Comparison of ENCODE assay signal across 25 cellular contexts in genomic region chr16:15548482-15548891, GRCh38.
DNase-seq lines count a peak whose midpoint lies in the region; ATAC-seq, FAIRE-seq and TF ChIP-seq lines count a peak whose summit lies in the region.
"Had no signal": no experiment of that assay in that cellular context is flagged by ENCODE, and none has a peak within 500 bp of the region (broad histone marks: within the 10 kb centered on the region; RNA-seq: fewer than 3 reads in every experiment).

No MANE protein-coding gene starts in this region.

- peaks cover 4% of the 10 kb centered on the region for H3K36me3 Mint-ChIP-seq in progenitor cell of endocrine pancreas (ENCODE audit: insufficient read depth)

- no peak for TF ChIP-seq CTCF in epithelial cell of proximal tubule (conservative IDR thresholded peaks at IDR 0.05; ENCODE audit: low read depth, low read length)
- TF ChIP-seq CTCF in progenitor cell of endocrine pancreas (IDR thresholded peaks at IDR 0.05; ENCODE audit: unreplicated experiment), result no peak
- no peak for TF ChIP-seq CTCF in GM20000 (IDR thresholded peaks at IDR 0.05; ENCODE audit: extremely low read depth, missing control alignments)

- no peak for ATAC-seq in GM19455 (IDR thresholded peaks at IDR 0.05; ENCODE audit: unreplicated experiment)
- no peak for ATAC-seq in stimulated activated naive CD8-positive, alpha-beta T cell treated with anti-CD3 and anti-CD28 coated beads, Interleukin-15, amount 100 ng/mL, for 72 hours
- ATAC-seq: effector memory CD8-positive, alpha-beta T cell; psoas muscle; stimulated activated naive CD8-positive, alpha-beta T cell treated with anti-CD3 and anti-CD28 coated beads, Interleukin-15, Interleukin-2, amounts not matched to agents 100 U/mL and 50 U/mL, for 24 hours had no signal

- H3K27me3 Mint-ChIP-seq in progenitor cell of endocrine pancreas, result no peaks in the 10 kb centered on the region
- H3K27me3 Mint-ChIP-seq in stimulated activated naive CD8-positive, alpha-beta T cell treated with anti-CD3 and anti-CD28 coated beads, Interleukin-15, amount 100 ng/mL, for 72 hours, result no peaks in the 10 kb centered on the region
- H3K27me3 Mint-ChIP-seq: activated CD4-positive, alpha-beta memory T cell treated with anti-CD3 and anti-CD28 coated beads, Interleukin-2, amount 10 ng/mL, durations not matched to agents 7 days and 5 days; effector memory CD8-positive, alpha-beta T cell had no signal

- H3K9me3 Mint-ChIP-seq in progenitor cell of endocrine pancreas (ENCODE audit: low read depth), result peaks cover 9% of the 10 kb centered on the region
- H3K9me3 Mint-ChIP-seq in stimulated activated naive CD8-positive, alpha-beta T cell treated with anti-CD3 and anti-CD28 coated beads, Interleukin-15, amount 100 ng/mL, for 72 hours, result no peaks in the 10 kb centered on the region
- H3K9me3 Mint-ChIP-seq: activated CD4-positive, alpha-beta memory T cell treated with anti-CD3 and anti-CD28 coated beads, Interleukin-2, amount 10 ng/mL, durations not matched to agents 7 days and 5 days; effector memory CD8-positive, alpha-beta T cell; T-helper 2 cell treated with Interferon-gamma antibody and Interleukin-4, amounts not matched to agents 5 μg/mL and 100 μg/mL, for 36 hours had no signal

- peaks cover 13% of the 10 kb centered on the region for H3K4me1 Mint-ChIP-seq in progenitor cell of endocrine pancreas (ENCODE audit: low read depth)
- H3K4me1 Mint-ChIP-seq in stimulated activated naive CD8-positive, alpha-beta T cell treated with anti-CD3 and anti-CD28 coated beads, Interleukin-15, amount 100 ng/mL, for 72 hours, result peaks cover 30% of the 10 kb centered on the region

- no peak overlapping the region for H3K4me3 Mint-ChIP-seq in progenitor cell of endocrine pancreas (ENCODE audit: low read depth)
- no peak overlapping the region for H3K4me3 Mint-ChIP-seq in stimulated activated naive CD8-positive, alpha-beta T cell treated with anti-CD3 and anti-CD28 coated beads, Interleukin-15, amount 100 ng/mL, for 72 hours
- H3K4me3 Mint-ChIP-seq: activated CD4-positive, alpha-beta memory T cell treated with anti-CD3 and anti-CD28 coated beads, Interleukin-2, amount 10 ng/mL, durations not matched to agents 7 days and 5 days; effector memory CD8-positive, alpha-beta T cell; nephron progenitor cell; T-helper 2 cell treated with Interferon-gamma antibody and Interleukin-4, amounts not matched to agents 5 μg/mL and 100 μg/mL, for 36 hours had no signal

- peak; percentile 4 for DNase-seq in EL
- DNase-seq in RCC 7860 (ENCODE audit: low spot score), result peak; percentile 71
- peak; percentile 25 for DNase-seq in epithelial cell of proximal tubule (ENCODE audit: low read depth)
- no peak for DNase-seq in progenitor cell of endocrine pancreas (ENCODE audit: low spot score, unreplicated experiment)
- DNase-seq in NCI-H2227 treated with DMSO at 0.1 percent for 48 hours (lab: John Stamatoyannopoulos, UW), result no peak
- no peak for DNase-seq in GM20000 (ENCODE audit: low spot score)
- no peak for DNase-seq in stimulated activated naive CD8-positive, alpha-beta T cell treated with anti-CD3 and anti-CD28 coated beads, Interleukin-15, amount 100 ng/mL, for 72 hours
- DNase-seq: activated CD4-positive, alpha-beta memory T cell treated with anti-CD3 and anti-CD28 coated beads, Interleukin-2, amount 10 ng/mL, durations not matched to agents 7 days and 5 days; activated T-cell treated with anti-CD3 and anti-CD28 coated beads for 4 hours; aorta; effector memory CD8-positive, alpha-beta T cell; Kasumi-1; left ventricle myocardium inferior; NCI-H1092; NCI-H2081; NCI-H510A; nephron progenitor cell; NK-92 treated with Interleukin-12 subunit alpha and Interleukin-12 subunit beta, amount 100 ng/mL, for 24 hours; psoas muscle; stimulated activated naive CD8-positive, alpha-beta T cell treated with anti-CD3 and anti-CD28 coated beads, Interleukin-15, Interleukin-2, amounts not matched to agents 100 U/mL and 50 U/mL, for 24 hours had no signal

- peak; percentile 82 for FAIRE-seq in RCC 7860 (lab: Jason Lieb, UNC)

- peak overlapping the region; percentile 19 for H3K27ac Mint-ChIP-seq in progenitor cell of endocrine pancreas
- H3K27ac Mint-ChIP-seq in stimulated activated naive CD8-positive, alpha-beta T cell treated with anti-CD3 and anti-CD28 coated beads, Interleukin-15, amount 100 ng/mL, for 72 hours, result peak overlapping the region in 1 of 2 donors; percentile 53
- H3K27ac Mint-ChIP-seq: activated CD4-positive, alpha-beta memory T cell treated with anti-CD3 and anti-CD28 coated beads, Interleukin-2, amount 10 ng/mL, durations not matched to agents 7 days and 5 days; effector memory CD8-positive, alpha-beta T cell; nephron progenitor cell; T-helper 2 cell treated with Interferon-gamma antibody and Interleukin-4, amounts not matched to agents 5 μg/mL and 100 μg/mL, for 36 hours had no signal

- H3K4me3 ChIP-seq in epithelial cell of proximal tubule (ENCODE audit: low read depth, low read length), result no peak overlapping the region
- H3K4me3 ChIP-seq: left ventricle myocardium inferior, psoas muscle, SK-N-MC, skin epidermis, tibial nerve had no signal

Comparison
In these comparisons a context has a peak if more than half of its experiments do, and no peak if none do; other contexts are left out.
1. DNase-seq: peak in EL (single experiment), RCC 7860 (single experiment) and epithelial cell of proximal tubule (single experiment); none in progenitor cell of endocrine pancreas (single experiment), NCI-H2227 treated with DMSO at 0.1 percent for 48 hours (single experiment), GM20000 (single experiment) and stimulated activated naive CD8-positive, alpha-beta T cell treated with anti-CD3 and anti-CD28 coated beads, Interleukin-15, amount 100 ng/mL, for 72 hours (0 of 2).